10 cellular contexts compared by ENCODE assay signal in the genomic region with DNA sequence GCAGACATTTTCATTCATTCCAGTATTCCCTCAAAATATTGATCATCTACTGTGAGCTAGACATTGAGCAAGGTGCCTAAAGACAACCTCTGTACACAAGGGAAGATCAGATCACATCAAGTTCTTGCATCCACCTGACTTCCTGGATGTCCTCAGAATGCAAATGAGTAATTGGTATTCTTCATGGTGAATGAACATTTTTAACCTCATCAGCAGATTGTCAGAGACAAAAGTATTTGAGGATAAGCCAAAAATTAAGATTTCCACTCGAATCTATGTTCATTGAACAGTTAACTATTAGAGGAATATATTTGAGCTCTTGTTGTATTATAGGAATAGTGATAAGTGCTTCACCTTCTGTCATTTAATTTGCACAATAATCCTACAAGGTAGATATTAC. TPM values are rescaled to one million over a fixed set of nuclear protein-coding genes. Genes with fewer than 3 reads are reported as not detected.
DNase-seq lines count a peak whose midpoint lies in the region; ATAC-seq and TF ChIP-seq lines count a peak whose summit lies in the region.
"Had no signal": no experiment of that assay in that cellular context is flagged by ENCODE, and none has a peak within 500 bp of the region (broad histone marks: within the 10 kb centered on the region; RNA-seq: fewer than 3 reads in every experiment).

No MANE protein-coding gene starts in this region.

- CTCF ChIA-PET in activated CD8-positive, alpha-beta T cell treated with anti-CD3 and anti-CD28 coated beads, Interleukin-2, amount 10 ng/mL, durations not matched to agents 7 days and 5 days (lab: Charles Lee), result no interaction called here

- POLR2A ChIA-PET in activated CD8-positive, alpha-beta T cell treated with anti-CD3 and anti-CD28 coated beads, Interleukin-2, amount 10 ng/mL, durations not matched to agents 7 days and 5 days (lab: Charles Lee), result no interaction called here

- TF ChIP-seq CTCF in cardiac muscle cell (IDR thresholded peaks at IDR 0.05; ENCODE audit: low read depth, low read length) (no peak), heart right ventricle (IDR thresholded peaks at IDR 0.05) (no peak)

- intact Hi-C loops in heart right ventricle (cut with DNase I), result no loop called here

- peaks cover 8% of the 10 kb centered on the region for H3K4me1 ChIP-seq in cardiac muscle cell (ENCODE audit: low read depth)
- peaks cover 0 to 28% (median 23%) of the 10 kb centered on the region in 9 donors for H3K4me1 ChIP-seq in heart right ventricle

- H3K36me3 Mint-ChIP-seq in activated CD8-positive, alpha-beta T cell treated with anti-CD3 and anti-CD28 coated beads, Interleukin-2, amount 10 ng/mL, durations not matched to agents 7 days and 5 days (ENCODE audit: low read depth), result peaks cover 41% of the 10 kb centered on the region

- 91 to 92% methylated on average over 1 of the region's 1 CpG for WGBS in heart right ventricle, 2 donors

- H3K27me3 ChIP-seq in cardiac muscle cell, result no peaks in the 10 kb centered on the region
- H3K27me3 ChIP-seq in heart right ventricle, result no peaks in the 10 kb centered on the region

- peaks cover 28% of the 10 kb centered on the region for H3K36me3 ChIP-seq in cardiac muscle cell
- peaks cover 0 to 54% (median 18%) of the 10 kb centered on the region in 9 donors for H3K36me3 ChIP-seq in heart right ventricle

- H3K4me3 ChIP-seq in cardiac muscle cell (peak overlapping the region; percentile 72), heart right ventricle (peak overlapping the region in 5 of 10 donors; percentile 70 to 93 (median 76)), iPS-18c (ENCODE audit: insufficient read depth, low read depth, low read length) (peak overlapping the region; percentile 95)

- ATAC-seq in heart right ventricle, result no peak
- no peak for ATAC-seq in activated CD8-positive, alpha-beta T cell treated with anti-CD3 and anti-CD28 coated beads, Interleukin-2, amount 10 ng/mL, durations not matched to agents 7 days and 5 days
- ATAC-seq in GM18520 (IDR thresholded peaks at IDR 0.05; ENCODE audit: unreplicated experiment), result no peak
- no peak for ATAC-seq in HG03175 (IDR thresholded peaks at IDR 0.05; ENCODE audit: unreplicated experiment)

- peaks cover 27% of the 10 kb centered on the region for H3K4me1 Mint-ChIP-seq in activated CD8-positive, alpha-beta T cell treated with anti-CD3 and anti-CD28 coated beads, Interleukin-2, amount 10 ng/mL, durations not matched to agents 7 days and 5 days (ENCODE audit: low read depth)

- no peak for DNase-seq in cardiac muscle cell (ENCODE audit: low read depth in 1 of 2, low spot score in 1 of 2)
- DNase-seq in heart right ventricle, result no peak
- no peak for DNase-seq in activated CD8-positive, alpha-beta T cell treated with anti-CD3 and anti-CD28 coated beads, Interleukin-2, amount 10 ng/mL, durations not matched to agents 7 days and 5 days
- no peak for DNase-seq in NCI-H146 treated with DMSO at 0.1 percent for 48 hours (lab: John Stamatoyannopoulos, UW; ENCODE audit: unreplicated experiment)
- DNase-seq: hypothalamus, NCI-H2029 had no signal

- H3K9me3 Mint-ChIP-seq in activated CD8-positive, alpha-beta T cell treated with anti-CD3 and anti-CD28 coated beads, Interleukin-2, amount 10 ng/mL, durations not matched to agents 7 days and 5 days (ENCODE audit: insufficient read depth), result no peaks in the 10 kb centered on the region

- peak overlapping the region; percentile 99 for H3K27ac Mint-ChIP-seq in activated CD8-positive, alpha-beta T cell treated with anti-CD3 and anti-CD28 coated beads, Interleukin-2, amount 10 ng/mL, durations not matched to agents 7 days and 5 days

- H3K27ac ChIP-seq in cardiac muscle cell, result peak overlapping the region; percentile 95
- H3K27ac ChIP-seq in heart right ventricle, result no peak overlapping the region
- peak overlapping the region; percentile 51 for H3K27ac ChIP-seq in temporal lobe (ENCODE audit: low read depth, low read length)

- peak overlapping the region; percentile 95 for H3K4me3 Mint-ChIP-seq in activated CD8-positive, alpha-beta T cell treated with anti-CD3 and anti-CD28 coated beads, Interleukin-2, amount 10 ng/mL, durations not matched to agents 7 days and 5 days

- H3K9me3 ChIP-seq in cardiac muscle cell (ENCODE audit: low read depth) (no peaks in the 10 kb centered on the region), heart right ventricle (no peaks in the 10 kb centered on the region), iPS-18c (ENCODE audit: control insufficient read depth, insufficient read depth, low read length) (no peaks in the 10 kb centered on the region)

- no peaks in the 10 kb centered on the region for H3K27me3 Mint-ChIP-seq in activated CD8-positive, alpha-beta T cell treated with anti-CD3 and anti-CD28 coated beads, Interleukin-2, amount 10 ng/mL, durations not matched to agents 7 days and 5 days (ENCODE audit: low read depth)

RNA-seq across cellular contexts. Expression of gene SMARCAD1, which starts 1.3 kb away (rescaled TPM):
- total RNA-seq in cardiac muscle cell (17.2 and 20.6 TPM in 2 replicates), heart right ventricle (10 to 100 TPM in 8 of 10 donors, 1 to 10 TPM in 2; 8.5 to 15.1 (median 11.1) TPM), temporal lobe (80.9 TPM)
- polyA plus RNA-seq in cardiac muscle cell (16.8 and 19.4 TPM in 2 replicates), heart right ventricle (1 to 10 TPM; 4.5 to 9.4 TPM)
- 10 to 100 TPM; 28.6 to 31.9 TPM for total RNA-seq in activated CD8-positive, alpha-beta T cell treated with anti-CD3 and anti-CD28 coated beads, Interleukin-2, amount 10 ng/mL, durations not matched to agents 7 days and 5 days

Comparison
In these comparisons a context has a peak if more than half of its experiments do, and no peak if none do; other contexts are left out.
1. H3K27ac ChIP-seq: peak in cardiac muscle cell (single experiment) and temporal lobe (single experiment); none in heart right ventricle (0 of 10).